ENCODE assay signal across 2 cellular contexts in the genomic region with DNA sequence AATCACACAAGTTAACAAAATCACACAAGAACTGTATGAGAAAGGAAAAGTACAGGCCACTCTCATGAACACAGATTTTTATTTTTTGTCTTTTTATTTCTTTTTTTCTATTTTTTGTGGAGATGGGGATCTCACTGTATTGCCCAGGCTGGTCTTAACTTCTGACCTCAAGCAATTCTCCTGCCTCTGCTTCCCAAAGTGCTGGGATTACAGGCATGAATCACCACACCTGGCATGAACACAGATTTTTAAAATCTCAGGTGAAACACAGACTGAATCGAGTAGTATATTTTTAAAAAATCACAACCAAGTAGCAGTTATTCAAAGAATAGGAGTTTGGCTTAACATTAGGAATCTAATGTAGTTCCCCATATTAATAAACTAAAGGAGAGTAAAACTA.
TF ChIP-seq lines count a peak whose summit lies in the region.

No MANE protein-coding gene starts in this region.

TF ChIP-seq in HEK293, 187 proteins besides CTCF, POLR2A, EP300 and RAD21:
- TF ChIP-seq ZNF121 (tag by site-specific recombination; IDR thresholded peaks at IDR 0.05): 0 out of 2 replicates have a peak, but pooled peaks have one; percentile 14
- TF ChIP-seq ZNF266 (tag by site-specific recombination; IDR thresholded peaks at IDR 0.05; ENCODE audit: low read depth): no peak
- TF ChIP-seq ZNF529 (tag by site-specific recombination; IDR thresholded peaks at IDR 0.05; ENCODE audit: insufficient replicate concordance): no peak
- TF ChIP-seq ZNF366 (tag by site-specific recombination; conservative IDR thresholded peaks at IDR 0.05): no peak
- TF ChIP-seq GLI4 (tag by site-specific recombination; IDR thresholded peaks at IDR 0.05): no peak
- no peak for TF ChIP-seq EGR2 (tag by site-specific recombination; IDR thresholded peaks at IDR 0.05; ENCODE audit: low read depth)

TF ChIP-seq in K562, 482 proteins besides CTCF, POLR2A, EP300 and RAD21:
- TF ChIP-seq KDM1A (IDR thresholded peaks at IDR 0.05) (peak; percentile 66 to 68), SAFB (IDR thresholded peaks at IDR 0.05; ENCODE audit: borderline replicate concordance, low read depth, low read length) (0 out of 2 replicates have a peak, but pooled peaks have one; percentile 3)
- TF ChIP-seq, protein P1, sequence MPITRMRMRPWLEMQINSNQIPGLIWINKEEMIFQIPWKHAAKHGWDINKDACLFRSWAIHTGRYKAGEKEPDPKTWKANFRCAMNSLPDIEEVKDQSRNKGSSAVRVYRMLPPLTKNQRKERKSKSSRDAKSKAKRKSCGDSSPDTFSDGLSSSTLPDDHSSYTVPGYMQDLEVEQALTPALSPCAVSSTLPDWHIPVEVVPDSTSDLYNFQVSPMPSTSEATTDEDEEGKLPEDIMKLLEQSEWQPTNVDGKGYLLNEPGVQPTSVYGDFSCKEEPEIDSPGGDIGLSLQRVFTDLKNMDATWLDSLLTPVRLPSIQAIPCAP (CRISPR knock-in tag; IDR thresholded peaks at IDR 0.05; ENCODE audit: borderline replicate concordance): no peak
